In genomic region chr2:129379411-129379810, GRCh38 we compare ENCODE assay signal across 16 cellular contexts.
DNase-seq lines count a peak whose midpoint lies in the region; ATAC-seq lines count a peak whose summit lies in the region.
"Had no signal": no experiment of that assay in that cellular context is flagged by ENCODE, and none has a peak within 500 bp of the region (broad histone marks: within the 10 kb centered on the region; RNA-seq: fewer than 3 reads in every experiment).

No MANE protein-coding gene starts in this region.

- H3K4me3 ChIP-seq in SJCRH30: no peak overlapping the region
- H3K4me3 ChIP-seq: cardiac muscle cell, lower lobe of right lung, MG63, testis had no signal

- H3K27ac ChIP-seq in SJCRH30: no peak overlapping the region
- H3K27ac ChIP-seq: cardiac muscle cell, lower lobe of right lung, testis had no signal

- no peaks in the 10 kb centered on the region for H3K27me3 ChIP-seq in SJCRH30
- H3K27me3 ChIP-seq: cardiac muscle cell, MG63, testis had no signal

- ATAC-seq in GM18867 (IDR thresholded peaks at IDR 0.05; ENCODE audit: unreplicated experiment): peak; percentile 77
- ATAC-seq in GM21717 (IDR thresholded peaks at IDR 0.05; ENCODE audit: unreplicated experiment): peak; percentile 75
- peak; percentile 54 for ATAC-seq in HG03139 (IDR thresholded peaks at IDR 0.05; ENCODE audit: unreplicated experiment)
- ATAC-seq in HG03571 (IDR thresholded peaks at IDR 0.05; ENCODE audit: unreplicated experiment): no peak
- ATAC-seq: lower lobe of right lung, T-helper 17 cell had no signal

- no peak for DNase-seq in midbrain (lab: John Stamatoyannopoulos, UW)
- no peak for DNase-seq in SJCRH30
- DNase-seq in stimulated activated CD4-positive, alpha-beta T cell treated with anti-CD3 and anti-CD28 coated beads, Interleukin-4, amount 100 ng/mL, for 24 hours: no peak
- DNase-seq: activated CD4-positive, alpha-beta T cell treated with anti-CD3 and anti-CD28 coated beads for 1 hour; activated CD8-positive, alpha-beta memory T cell treated with anti-CD3 and anti-CD28 coated beads, Interleukin-2, amount 50 U/mL, for 48 hours; foreskin melanocyte; lower lobe of right lung; MG63; NCI-H82; T-helper 17 cell; testis had no signal

- no peaks in the 10 kb centered on the region for H3K9me3 ChIP-seq in SJCRH30 (replicated peaks)
- H3K9me3 ChIP-seq: lower lobe of right lung, MG63, testis had no signal

- no peaks in the 10 kb centered on the region for H3K36me3 ChIP-seq in SJCRH30
- H3K36me3 ChIP-seq: cardiac muscle cell, lower lobe of right lung, MG63 had no signal

- H3K4me1 ChIP-seq in SJCRH30: no peaks in the 10 kb centered on the region
- H3K4me1 ChIP-seq: lower lobe of right lung, testis had no signal
